Comparison of ENCODE assay signal across 29 cellular contexts in genomic region chr1:215556996-215557395, GRCh38.
"Had no signal": no experiment of that assay in that cellular context is flagged by ENCODE, and none has a peak within 500 bp of the region (broad histone marks: within the 10 kb centered on the region; RNA-seq: fewer than 3 reads in every experiment).

No MANE protein-coding gene starts in this region.

- H3K27ac ChIP-seq: KMS-11, SK-N-MC had no signal

- DNase-seq: activated CD4-positive, alpha-beta memory T cell treated with anti-CD3 and anti-CD28 coated beads, Interleukin-2, amount 10 ng/mL, durations not matched to agents 7 days and 5 days; activated CD4-positive, alpha-beta T cell treated with anti-CD3 and anti-CD28 coated beads for 36 hours; activated CD4-positive, alpha-beta T cell treated with anti-CD3 and anti-CD28 coated beads, Interleukin-2, amount 50 U/mL, for 1 hour; activated gamma-delta T cell; activated naive CD4-positive, alpha-beta T cell treated with anti-CD3 and anti-CD28 coated beads for 36 hours; activated T-cell treated with anti-CD3 and anti-CD28 coated beads for 4 hours; activated T-cell treated with anti-CD3 and anti-CD28 coated beads, Interleukin-2, amount 50 U/mL, for 48 hours; amygdala; NCI-H1092 treated with DMSO at 0.1 percent for 48 hours; NCI-H1436; NCI-H1694 treated with DMSO at 0.1 percent for 48 hours; NCI-H2029 treated with DMSO at 0.1 percent for 48 hours; NCI-H2227 treated with DMSO at 0.1 percent for 48 hours; NCI-H446 treated with DMSO at 0.1 percent for 48 hours; NCI-H524 treated with DMSO at 0.1 percent for 48 hours; NCI-H774; PC-3; SIG-M5; T-cell; T-helper 2 cell; T1000 had no signal

- FAIRE-seq: astrocyte, TTC549 had no signal

- H3K36me3 Mint-ChIP-seq: T-cell had no signal

- H3K9ac ChIP-seq: KMS-11 had no signal

- ATAC-seq: activated CD4-positive, alpha-beta T cell treated with anti-CD3 and anti-CD28 coated beads for 36 hours; activated T-helper 17 cell treated with anti-CD3 and anti-CD28 coated beads, Interleukin-2, amount 50 U/mL, for 72 hours; PC-3; T-cell had no signal

- H3K27ac Mint-ChIP-seq: activated CD4-positive, alpha-beta memory T cell treated with anti-CD3 and anti-CD28 coated beads, Interleukin-2, amount 10 ng/mL, durations not matched to agents 7 days and 5 days; activated CD4-positive, alpha-beta T cell treated with anti-CD3 and anti-CD28 coated beads for 36 hours; activated naive CD4-positive, alpha-beta T cell treated with anti-CD3 and anti-CD28 coated beads for 36 hours; activated naive CD8-positive, alpha-beta T cell; activated T-helper 17 cell treated with anti-CD3 and anti-CD28 coated beads, Interleukin-2, amount 50 U/mL, for 72 hours; T-cell had no signal

- H3K4me3 ChIP-seq: SK-N-MC had no signal

- H3K27me3 Mint-ChIP-seq: activated T-helper 17 cell treated with anti-CD3 and anti-CD28 coated beads, Interleukin-2, amount 50 U/mL, for 72 hours; central memory CD8-positive, alpha-beta T cell had no signal

- H3K4me3 Mint-ChIP-seq: activated CD4-positive, alpha-beta memory T cell treated with anti-CD3 and anti-CD28 coated beads, Interleukin-2, amount 10 ng/mL, durations not matched to agents 7 days and 5 days; activated CD4-positive, alpha-beta T cell treated with anti-CD3 and anti-CD28 coated beads for 36 hours; activated naive CD4-positive, alpha-beta T cell treated with anti-CD3 and anti-CD28 coated beads for 36 hours; activated naive CD8-positive, alpha-beta T cell; activated T-helper 17 cell treated with anti-CD3 and anti-CD28 coated beads, Interleukin-2, amount 50 U/mL, for 72 hours; brain; central memory CD8-positive, alpha-beta T cell; T-cell had no signal

- H3K4me2 ChIP-seq: KMS-11 had no signal

- H3K4me1 Mint-ChIP-seq: activated CD4-positive, alpha-beta memory T cell treated with anti-CD3 and anti-CD28 coated beads, Interleukin-2, amount 10 ng/mL, durations not matched to agents 7 days and 5 days; activated CD4-positive, alpha-beta T cell treated with anti-CD3 and anti-CD28 coated beads for 36 hours; activated T-helper 17 cell treated with anti-CD3 and anti-CD28 coated beads, Interleukin-2, amount 50 U/mL, for 72 hours; brain; central memory CD8-positive, alpha-beta T cell; T-cell had no signal
